ENCODE assay signal across 19 cellular contexts in genomic region chr20:33431797-33432381, GRCh38. TPM values are rescaled to one million over a fixed set of nuclear protein-coding genes. Genes with fewer than 3 reads are reported as not detected.
DNase-seq lines count a peak whose midpoint lies in the region; ATAC-seq, FAIRE-seq and TF ChIP-seq lines count a peak whose summit lies in the region.
"Had no signal": no experiment of that assay in that cellular context is flagged by ENCODE, and none has a peak within 500 bp of the region (broad histone marks: within the 10 kb centered on the region; RNA-seq: fewer than 3 reads in every experiment).

No MANE protein-coding gene starts in this region.

- H3K9me1 ChIP-seq in K562 (ENCODE audit: control insufficient read depth, insufficient read depth, low read length), result peaks cover 3% of the 10 kb centered on the region

- POLR2A ChIA-PET in K562 (lab: Yijun Ruan, JAX), result interaction anchor here (1.3 to 1.4 kb wide), 2 partner anchors 11 to 13 kb away, joined by 4 to 7 read pairs; partner anchors contain the start of gene SNTA1
- POLR2A ChIA-PET in A673 (lab: Charles Lee; ENCODE audit: low non-redundant PET), result no interaction called here

- in situ Hi-C loops in K562 (cut with MboI), result no loop called here

- TF ChIP-seq EP300 in K562 (IDR thresholded peaks at IDR 0.05; ENCODE audit: low read length) (no peak), gastroesophageal sphincter (IDR thresholded peaks at IDR 0.05) (no peak), tibial nerve (IDR thresholded peaks at IDR 0.05) (peak; percentile 56 to 63)

- no peaks in the 10 kb centered on the region for H4K20me1 ChIP-seq in K562 (replicated peaks; ENCODE audit: control insufficient read depth, insufficient read depth, low read length)

- H3K4me2 ChIP-seq in K562 (ENCODE audit: insufficient read depth, low read length), result no peak overlapping the region

- BruUV-seq in K562 (replicated peaks; lab: Mats Ljungman, UMichigan) (no TSS peak), A673 (replicated peaks; lab: Mats Ljungman, UMichigan) (no TSS peak)

- no peaks in the 10 kb centered on the region for H3K27me3 ChIP-seq in K562 (ENCODE audit: control insufficient read depth in 2 of 2, insufficient read depth in 2 of 2, low read length in 2 of 2)
- no peaks in the 10 kb centered on the region for H3K27me3 ChIP-seq in gastroesophageal sphincter
- H3K27me3 ChIP-seq in tibial nerve, result no peaks in the 10 kb centered on the region
- H3K27me3 ChIP-seq in A673 (replicated peaks; ENCODE audit: insufficient read depth, low read depth, low read length, poor library complexity), result no peaks in the 10 kb centered on the region

- CTCF ChIA-PET in K562 (lab: Yijun Ruan, JAX; ENCODE audit: low intra/inter-chr PET ratio), result no interaction called here
- CTCF ChIA-PET in A673 (lab: Charles Lee), result no interaction called here

- ATAC-seq in K562 (no peak), gastroesophageal sphincter (no peak), GM19463 (IDR thresholded peaks at IDR 0.05; ENCODE audit: unreplicated experiment) (no peak)
- ATAC-seq: activated CD4-positive, CD25-positive, alpha-beta regulatory T cell treated with anti-CD3 and anti-CD28 coated beads, Interleukin-2, amount 50 U/mL, for 24 hours; activated CD8-positive, alpha-beta memory T cell treated with anti-CD3 and anti-CD28 coated beads, Interleukin-2, amount 10 ng/mL, durations not matched to agents 7 days and 5 days; stimulated activated naive CD8-positive, alpha-beta T cell treated with anti-CD3 and anti-CD28 coated beads, Interleukin-15, amount 100 ng/mL, for 72 hours; T-helper 17 cell had no signal

- no peak overlapping the region for H2AFZ ChIP-seq in K562 (ENCODE audit: low read depth, low read length)
- H2AFZ ChIP-seq: parathyroid adenoma had no signal

- no peak for TF ChIP-seq CTCF in K562 (IDR thresholded peaks at IDR 0.05 in 2 of 3, conservative IDR thresholded peaks at IDR 0.05 in 1 of 3; ENCODE audit: insufficient read depth in 2 of 3, low read depth in 1 of 3, low read length in 3 of 3)
- no peak for TF ChIP-seq CTCF in gastroesophageal sphincter (IDR thresholded peaks at IDR 0.05)
- TF ChIP-seq CTCF in tibial nerve (IDR thresholded peaks at IDR 0.05), result no peak
- TF ChIP-seq CTCF in A673 (conservative IDR thresholded peaks at IDR 0.05; ENCODE audit: low read depth, low read length), result no peak

- TF ChIP-seq POLR2A in K562 (conservative IDR thresholded peaks at IDR 0.05) (no peak), gastroesophageal sphincter (IDR thresholded peaks at IDR 0.05) (no peak), tibial nerve (IDR thresholded peaks at IDR 0.05) (no peak)

- FAIRE-seq in K562 (lab: Jason Lieb, UNC), result no peak
- FAIRE-seq: kidney had no signal

- H3K36me3 ChIP-seq in K562 (ENCODE audit: control insufficient read depth, insufficient read depth, low read length) (peaks cover 30% of the 10 kb centered on the region), gastroesophageal sphincter (peaks cover 0 to 41% of the 10 kb centered on the region in 2 donors), tibial nerve (peaks cover 0 to 15% (median 0%) of the 10 kb centered on the region in 3 donors), A673 (ENCODE audit: insufficient read depth, low read length, poor library complexity, severe bottlenecking) (no peaks in the 10 kb centered on the region)

- H3K79me2 ChIP-seq in K562 (ENCODE audit: control insufficient read depth, insufficient read depth, low read length), result no peaks in the 10 kb centered on the region
- H3K79me2 ChIP-seq: parathyroid adenoma had no signal

- no peak overlapping the region for H3K9ac ChIP-seq in K562 (ENCODE audit: insufficient read depth in 1 of 2, low read depth in 2 of 2, low read length in 2 of 2)
- H3K9ac ChIP-seq: parathyroid adenoma had no signal

- H3K4me1 ChIP-seq in K562 (replicated peaks in 1 of 2; ENCODE audit: control insufficient read depth in 2 of 2, insufficient read depth in 2 of 2, low read length in 2 of 2) (0 out of 5 replicates have a peak, but pooled peaks cover 0 to 3% of the 10 kb centered on the region in 2 experiments), gastroesophageal sphincter (peaks cover 0 to 7% (median 0%) of the 10 kb centered on the region in 3 donors), tibial nerve (peaks cover 0 to 19% (median 8%) of the 10 kb centered on the region in 4 donors), A673 (ENCODE audit: insufficient read depth, low read length, poor library complexity, severe bottlenecking) (no peaks in the 10 kb centered on the region)
- H3K4me1 ChIP-seq: parathyroid adenoma had no signal

- H3K4me3 ChIP-seq in K562 (no peak overlapping the region), gastroesophageal sphincter (no peak overlapping the region), tibial nerve (no peak overlapping the region), A673 (ENCODE audit: low read depth, low read length, poor library complexity, severe bottlenecking) (no peak overlapping the region)

- H3K27ac ChIP-seq in K562 (ENCODE audit: extremely low read depth, low read depth, low read length) (no peak overlapping the region), gastroesophageal sphincter (peak overlapping the region in 3 of 4 donors; percentile 19 to 37 (median 37)), tibial nerve (peak overlapping the region; percentile 32 to 93 (median 64)), A673 (ENCODE audit: low read depth, low read length, poor library complexity, severe bottlenecking) (no peak overlapping the region)
- H3K27ac ChIP-seq: parathyroid adenoma had no signal

- H3K9me3 ChIP-seq in K562 (replicated peaks; ENCODE audit: control insufficient read depth, insufficient read depth, low read depth, low read length), result no peaks in the 10 kb centered on the region; the same call in 1 of the 2 replicates
- H3K9me3 ChIP-seq in gastroesophageal sphincter, result no peaks in the 10 kb centered on the region
- no peaks in the 10 kb centered on the region for H3K9me3 ChIP-seq in tibial nerve
- no peaks in the 10 kb centered on the region for H3K9me3 ChIP-seq in A673 (ENCODE audit: low read depth, low read length, poor library complexity, severe bottlenecking)

- WGBS in K562 (ENCODE audit: insufficient coverage, low coverage, missing lambda C conversion rate), result 71% methylated on average over 5 of the region's 5 CpGs
- WGBS in gastroesophageal sphincter (ENCODE audit: low coverage in 1 of 2), 2 donors, result 83% methylated on average over 2 of the region's 5 CpGs; no CpG with 5 or more reads in 1 of the 2 donors
- WGBS in tibial nerve, 2 donors, result 34 to 41% methylated on average over 5 of the region's 5 CpGs

- intact Hi-C loops in K562 (cut with micrococcal nuclease) (no loop called here), A673 (cut with micrococcal nuclease; ENCODE audit: unreplicated experiment) (no loop called here)

- TF ChIP-seq RAD21 in K562 (CRISPR knock-in tag; conservative IDR thresholded peaks at IDR 0.05 in 1 of 2, IDR thresholded peaks at IDR 0.05 in 1 of 2), result no peak

- no peak for DNase-seq in K562 (ENCODE audit: extremely low read depth in 1 of 4, low spot score in 3 of 4)
- DNase-seq in nucleus accumbens (lab: John Stamatoyannopoulos, UW), result peak in 35 of 56 donors; percentile 5 to 75 (median 36)
- no peak for DNase-seq in tibial nerve (ENCODE audit: low spot score in 2 of 2)
- DNase-seq in OCI-M1 (lab: John Stamatoyannopoulos, UW), result no peak
- no peak for DNase-seq in A673 (ENCODE audit: low spot score)
- DNase-seq: activated CD8-positive, alpha-beta memory T cell treated with anti-CD3 and anti-CD28 coated beads, Interleukin-2, amount 10 ng/mL, durations not matched to agents 7 days and 5 days; DND-41; glutamatergic neuron; kidney; NCI-H146; NCI-H226; NK-92 treated with Interleukin-12 subunit alpha and Interleukin-12 subunit beta, amount 100 ng/mL, for 24 hours; SHP77; stimulated activated naive CD8-positive, alpha-beta T cell treated with anti-CD3 and anti-CD28 coated beads, Interleukin-15, amount 100 ng/mL, for 72 hours; T-helper 17 cell had no signal

RNA-seq across cellular contexts. Expression of gene SNTA1, which starts 11.7 kb away (rescaled TPM):
- total RNA-seq in K562 (2011; cell fraction: chromatin; rRNA removed; ENCODE audit: low replicate concordance), result 5.9 and 12.0 TPM in 2 replicates
- 13.7 and 14.1 TPM in 2 replicates for total RNA-seq in K562 (2011; cell fraction: nucleolus; rRNA removed)
- 10.3 and 11.0 TPM in 2 replicates for total RNA-seq in K562 (2011; cell fraction: nucleoplasm; rRNA removed)
- total RNA-seq in K562 (2014; rRNA removed) (40.8 and 50.9 TPM in 2 replicates), K562 (2014; rRNA removed; fragmentation: Illumina TruSeq; extraction: Trizol) (9.1 and 9.8 TPM in 2 replicates), K562 (2015; rRNA removed; fragmentation: Illumina TruSeq; extraction: Trizol) (19.6 and 20.3 TPM in 2 replicates), K562 (2021) (35.3 and 35.4 TPM in 2 replicates), gastroesophageal sphincter (10 to 100 TPM; 26.8 to 54.6 (median 51.9) TPM), tibial nerve (100 to 1,000 TPM in 2 of 4 donors, 10 to 100 TPM in 2; 44.1 to 120 (median 95.6) TPM), A673 (2021) (4.4 and 7.5 TPM in 2 replicates)
- polyA plus RNA-seq in K562 (2011; rRNA removed) (20.2 and 22.1 TPM in 2 replicates), K562 (2014; fragmentation: Illumina TruSeq; extraction: Trizol) (21.2 and 23.5 TPM in 2 replicates), K562 (2014; fragmentation: Nextera tagmentation; extraction: Ambion mirVana) (1 to 10 TPM; 1.2 to 2.0 TPM), K562 (2014; rRNA removed) (30.7 and 32.9 TPM in 2 replicates)
- 28.9 and 54.5 TPM in 2 replicates for polyA plus RNA-seq in K562 (2011; cell fraction: cytosol; rRNA removed)
- 13.7 and 18.7 TPM in 2 replicates for polyA plus RNA-seq in K562 (2011; cell fraction: nucleus; rRNA removed)
- 22.4 and 26.1 TPM in 2 replicates for polyA plus RNA-seq in K562 (2012)
- 8.0 and 13.9 TPM in 2 replicates for polyA minus RNA-seq in K562 (2011; rRNA and poly(A)+ RNA removed)
- 15.7 and 15.9 TPM in 2 replicates for polyA minus RNA-seq in K562 (2011; cell fraction: cytosol; rRNA and poly(A)+ RNA removed)
- polyA minus RNA-seq in K562 (2011; cell fraction: nucleus; rRNA and poly(A)+ RNA removed), result 3.5 and 4.8 TPM in 2 replicates

RNA-seq across cellular contexts. Expression of gene CDK5RAP1, which starts 30.6 kb away (rescaled TPM):
- 73.0 and 79.2 TPM in 2 replicates for total RNA-seq in K562 (2011; cell fraction: chromatin; rRNA removed; ENCODE audit: low replicate concordance)
- total RNA-seq in K562 (2011; cell fraction: nucleolus; rRNA removed), result 48.6 and 56.5 TPM in 2 replicates
- 61.2 and 70.1 TPM in 2 replicates for total RNA-seq in K562 (2011; cell fraction: nucleoplasm; rRNA removed)
- total RNA-seq in K562 (2014; rRNA removed), result 41.6 and 48.0 TPM in 2 replicates
- total RNA-seq in K562 (2014; rRNA removed; fragmentation: Illumina TruSeq; extraction: Trizol), result 62.9 and 66.0 TPM in 2 replicates
- 53.9 and 58.3 TPM in 2 replicates for total RNA-seq in K562 (2015; rRNA removed; fragmentation: Illumina TruSeq; extraction: Trizol)
- total RNA-seq in K562 (2021), result 51.6 and 53.5 TPM in 2 replicates
- polyA plus RNA-seq in K562 (2011; rRNA removed), result 51.9 and 54.5 TPM in 2 replicates
- 49.2 and 58.8 TPM in 2 replicates for polyA plus RNA-seq in K562 (2011; cell fraction: cytosol; rRNA removed)
- polyA plus RNA-seq in K562 (2011; cell fraction: nucleus; rRNA removed), result 94.2 and 97.9 TPM in 2 replicates
- polyA plus RNA-seq in K562 (2012), result 32.9 and 55.8 TPM in 2 replicates
- polyA plus RNA-seq in K562 (2014; fragmentation: Illumina TruSeq; extraction: Trizol), result 67.1 and 69.4 TPM in 2 replicates
- 100 to 1,000 TPM; 116 to 127 TPM for polyA plus RNA-seq in K562 (2014; fragmentation: Nextera tagmentation; extraction: Ambion mirVana)
- 46.4 and 50.5 TPM in 2 replicates for polyA plus RNA-seq in K562 (2014; rRNA removed)
- 60.7 and 69.9 TPM in 2 replicates for polyA minus RNA-seq in K562 (2011; rRNA and poly(A)+ RNA removed)
- polyA minus RNA-seq in K562 (2011; cell fraction: cytosol; rRNA and poly(A)+ RNA removed), result 30.3 and 38.7 TPM in 2 replicates
- 21.1 and 30.4 TPM in 2 replicates for polyA minus RNA-seq in K562 (2011; cell fraction: nucleus; rRNA and poly(A)+ RNA removed)
- total RNA-seq in gastroesophageal sphincter, result 10 to 100 TPM; 11.6 to 45.0 (median 22.4) TPM
- total RNA-seq in tibial nerve, result 10 to 100 TPM; 29.5 to 36.7 (median 32.7) TPM
- 52.7 and 62.1 TPM in 2 replicates for total RNA-seq in A673 (2021)

RNA-seq across cellular contexts. Expression of gene CBFA2T2, which starts 58.0 kb away (rescaled TPM):
- total RNA-seq in K562 (2011; cell fraction: chromatin; rRNA removed; ENCODE audit: low replicate concordance), result 24.3 and 29.1 TPM in 2 replicates
- 10.5 and 11.7 TPM in 2 replicates for total RNA-seq in K562 (2011; cell fraction: nucleolus; rRNA removed)
- 19.6 and 24.3 TPM in 2 replicates for total RNA-seq in K562 (2011; cell fraction: nucleoplasm; rRNA removed)
- total RNA-seq in K562 (2014; rRNA removed) (2.9 and 4.4 TPM in 2 replicates), K562 (2014; rRNA removed; fragmentation: Illumina TruSeq; extraction: Trizol) (3.2 and 5.2 TPM in 2 replicates), K562 (2015; rRNA removed; fragmentation: Illumina TruSeq; extraction: Trizol) (5.8 and 6.8 TPM in 2 replicates), K562 (2021) (8.6 and 9.7 TPM in 2 replicates), gastroesophageal sphincter (10 to 100 TPM; 11.1 to 17.4 (median 14.2) TPM), tibial nerve (10 to 100 TPM; 16.7 to 22.5 (median 19.1) TPM), A673 (2021) (13.1 and 15.2 TPM in 2 replicates)
- polyA plus RNA-seq in K562 (2011; rRNA removed) (9.6 and 15.6 TPM in 2 replicates), K562 (2014; fragmentation: Illumina TruSeq; extraction: Trizol) (7.3 and 8.2 TPM in 2 replicates), K562 (2014; fragmentation: Nextera tagmentation; extraction: Ambion mirVana) (under 1 TPM; 0.27 to 0.41 TPM), K562 (2014; rRNA removed) (7.8 and 8.8 TPM in 2 replicates)
- polyA plus RNA-seq in K562 (2011; cell fraction: cytosol; rRNA removed), result 10.8 and 12.4 TPM in 2 replicates
- polyA plus RNA-seq in K562 (2011; cell fraction: nucleus; rRNA removed), result 29.5 and 31.2 TPM in 2 replicates
- 7.4 and 9.3 TPM in 2 replicates for polyA plus RNA-seq in K562 (2012)
- 10.6 and 12.2 TPM in 2 replicates for polyA minus RNA-seq in K562 (2011; rRNA and poly(A)+ RNA removed)
- polyA minus RNA-seq in K562 (2011; cell fraction: cytosol; rRNA and poly(A)+ RNA removed), result 7.3 and 11.4 TPM in 2 replicates
- polyA minus RNA-seq in K562 (2011; cell fraction: nucleus; rRNA and poly(A)+ RNA removed), result 3.8 and 7.2 TPM in 2 replicates

Comparison
In these comparisons a context has a peak if more than half of its experiments do, and no peak if none do; other contexts are left out.
1. DNase-seq: peak in nucleus accumbens (35 of 56); none in K562 (0 of 4), tibial nerve (0 of 2), OCI-M1 (single experiment) and A673 (single experiment).
2. H3K27ac ChIP-seq: peak in gastroesophageal sphincter (3 of 4) and tibial nerve (4 of 4); none in K562 (single experiment) and A673 (single experiment).